In the genomic region with DNA sequence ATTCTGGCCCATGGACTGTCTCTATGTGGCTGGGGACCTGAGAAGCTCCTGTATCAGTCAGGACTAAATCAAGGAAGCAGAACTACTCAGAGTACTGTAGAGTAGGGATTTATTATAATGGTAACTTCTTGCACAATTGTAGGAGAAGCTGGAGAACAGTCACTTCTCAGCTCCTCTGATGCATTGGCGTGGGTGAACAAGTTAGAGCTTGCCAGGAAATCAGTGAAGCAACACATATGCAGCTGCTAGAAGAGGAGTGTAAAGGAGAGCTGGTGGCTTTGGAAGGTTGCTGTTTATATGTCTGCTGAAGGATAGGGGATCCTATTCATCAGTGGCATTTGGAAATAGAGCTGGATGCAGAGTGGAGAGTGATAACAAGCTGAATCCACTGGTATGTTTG, we compare ENCODE assay signal across 11 cellular contexts.
A peak's percentile ranks its signal among the peaks of the same experiment; 100 is the strongest.
DNase-seq lines count a peak whose midpoint lies in the region; ATAC-seq, FAIRE-seq and TF ChIP-seq lines count a peak whose summit lies in the region.
"Had no signal": no experiment of that assay in that cellular context is flagged by ENCODE, and none has a peak within 500 bp of the region (broad histone marks: within the 10 kb centered on the region; RNA-seq: fewer than 3 reads in every experiment).

No MANE protein-coding gene starts in this region.

- H3K36me3 ChIP-seq in adipocyte (ENCODE audit: control insufficient read depth, insufficient read depth, low read length, severe bottlenecking) (no peaks in the 10 kb centered on the region), heart right ventricle (no peaks in the 10 kb centered on the region), upper lobe of left lung (no peaks in the 10 kb centered on the region)

- no peak for TF ChIP-seq POLR2A in upper lobe of left lung (IDR thresholded peaks at IDR 0.05)

- FAIRE-seq in GM19239 (lab: Jason Lieb, UNC): no peak
- FAIRE-seq: A204.1 had no signal

- H3K27ac ChIP-seq in heart right ventricle (no peak overlapping the region), upper lobe of left lung (no peak overlapping the region)

- TF ChIP-seq CTCF in heart right ventricle (IDR thresholded peaks at IDR 0.05) (no peak), upper lobe of left lung (IDR thresholded peaks at IDR 0.05) (no peak), GM20000 (IDR thresholded peaks at IDR 0.05; ENCODE audit: extremely low read depth, missing control alignments) (no peak)

- H3K4me3 ChIP-seq in adipocyte (ENCODE audit: low read length): peak overlapping the region; percentile 48
- H3K4me3 ChIP-seq in heart right ventricle: no peak overlapping the region
- H3K4me3 ChIP-seq in upper lobe of left lung: no peak overlapping the region

- peak overlapping the region; percentile 39 for H3K9ac ChIP-seq in adipocyte (ENCODE audit: low read length)

- intact Hi-C loops in heart right ventricle (cut with DNase I): no loop called here

- WGBS in heart right ventricle, 2 donors: 42 to 65% methylated on average over 1 of the region's 1 CpG
- 43 to 46% methylated on average over 1 of the region's 1 CpG for WGBS in upper lobe of left lung, 2 donors

- H3K9me3 ChIP-seq in adipocyte (ENCODE audit: control insufficient read depth, low read length) (peaks cover 13% of the 10 kb centered on the region), heart right ventricle (peaks cover 0 to 22% (median 5%) of the 10 kb centered on the region in 11 donors), upper lobe of left lung (peaks cover 0 to 7% (median 3%) of the 10 kb centered on the region in 4 donors)

- DNase-seq in NCI-H1105 treated with DMSO at 0.1 percent for 48 hours (lab: John Stamatoyannopoulos, UW) (peak; percentile 30), NCI-H1105 (lab: John Stamatoyannopoulos, UW) (no peak), adipocyte (ENCODE audit: low read depth) (peak; percentile 89), heart right ventricle (peak in 1 of 2 donors; percentile 14), upper lobe of left lung (no peak), GM19239 (ENCODE audit: insufficient read length, low spot score) (no peak), GM20000 (ENCODE audit: low spot score) (no peak)
- DNase-seq: activated B cell treated with CpG ODN at 0.5 μM for 24 hours; effector CD4-positive, alpha-beta T cell had no signal

- H3K27me3 ChIP-seq in adipocyte (replicated peaks; ENCODE audit: control insufficient read depth, insufficient read depth, low read length) (no peaks in the 10 kb centered on the region), heart right ventricle (no peaks in the 10 kb centered on the region), upper lobe of left lung (no peaks in the 10 kb centered on the region)

- H3K4me1 ChIP-seq in adipocyte (ENCODE audit: control insufficient read depth, insufficient read depth, low read length) (peaks cover 40% of the 10 kb centered on the region), heart right ventricle (no peaks in the 10 kb centered on the region), upper lobe of left lung (no peaks in the 10 kb centered on the region)

- no peak for TF ChIP-seq EP300 in upper lobe of left lung (IDR thresholded peaks at IDR 0.05)

- peak; percentile 59 to 95 (median 76) for ATAC-seq in heart right ventricle
- ATAC-seq in upper lobe of left lung (ENCODE audit: low FRiP score in 2 of 2): peak; percentile 24 to 43
- ATAC-seq in GM19328 (IDR thresholded peaks at IDR 0.05; ENCODE audit: unreplicated experiment): no peak

Comparison
In these comparisons a context has a peak if more than half of its experiments do, and no peak if none do; other contexts are left out.
1. DNase-seq: peak in NCI-H1105 treated with DMSO at 0.1 percent for 48 hours (single experiment) and adipocyte (single experiment); none in NCI-H1105 (single experiment), upper lobe of left lung (0 of 2), GM19239 (single experiment) and GM20000 (single experiment).